14 cellular contexts compared by ENCODE assay signal in the genomic region with DNA sequence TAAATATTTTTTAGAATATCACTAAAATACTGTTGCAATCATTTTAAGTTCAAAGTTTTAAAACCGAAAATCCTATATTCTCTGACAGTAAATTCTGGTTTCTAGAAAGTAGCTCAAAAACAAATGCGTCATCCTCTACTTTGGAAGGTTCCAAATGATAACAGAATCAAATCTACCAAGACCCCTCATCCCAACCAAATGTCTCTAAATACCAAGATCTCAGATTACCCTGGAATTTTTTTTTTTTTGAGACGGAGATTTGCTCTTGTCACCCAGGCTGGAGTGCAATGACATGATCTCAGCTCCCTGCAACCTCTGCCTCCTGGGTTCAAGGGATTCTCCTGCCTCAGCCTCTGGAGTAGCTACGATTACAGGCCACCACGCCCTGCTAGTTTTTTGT. TPM values are rescaled to one million over a fixed set of nuclear protein-coding genes. Genes with fewer than 3 reads are reported as not detected.
DNase-seq lines count a peak whose midpoint lies in the region; ATAC-seq lines count a peak whose summit lies in the region.
"Had no signal": no experiment of that assay in that cellular context is flagged by ENCODE, and none has a peak within 500 bp of the region (broad histone marks: within the 10 kb centered on the region; RNA-seq: fewer than 3 reads in every experiment).

No MANE protein-coding gene starts in this region.

- CTCF ChIA-PET in activated CD4-positive, alpha-beta memory T cell treated with anti-CD3 and anti-CD28 coated beads for 36 hours (lab: Charles Lee) = interaction anchor here (0.8 to 1.0 kb wide), 2 partner anchors 21 to 29 kb away, joined by 3 to 4 read pairs; no protein-coding TSS in a partner anchor
- CTCF ChIA-PET in activated CD4-positive, alpha-beta memory T cell treated with anti-CD3 and anti-CD28 coated beads, Interleukin-2, amount 10 ng/mL, durations not matched to agents 7 days and 5 days (lab: Charles Lee) = no interaction called here
- CTCF ChIA-PET in naive thymus-derived CD4-positive, alpha-beta T cell (lab: Charles Lee) = interaction anchor here (0.7 kb wide), 1 partner anchor 101 kb away, joined by 3 read pairs; no protein-coding TSS in a partner anchor

- H3K27ac Mint-ChIP-seq in activated CD4-positive, alpha-beta memory T cell treated with anti-CD3 and anti-CD28 coated beads for 36 hours = peak overlapping the region; percentile 23
- no peak overlapping the region for H3K27ac Mint-ChIP-seq in activated CD4-positive, alpha-beta memory T cell treated with anti-CD3 and anti-CD28 coated beads, Interleukin-2, amount 10 ng/mL, durations not matched to agents 7 days and 5 days
- H3K27ac Mint-ChIP-seq in IgD-negative memory B cell = peak overlapping the region; percentile 23 to 71 (median 24)
- H3K27ac Mint-ChIP-seq in activated T-helper 17 cell treated with anti-CD3 and anti-CD28 coated beads, Interleukin-2, amount 50 U/mL, for 72 hours = peak overlapping the region; percentile 57
- H3K27ac Mint-ChIP-seq in naive thymus-derived CD4-positive, alpha-beta T cell = peak overlapping the region in 4 of 9 donors; percentile 22 to 60 (median 50)

- POLR2A ChIA-PET in activated CD4-positive, alpha-beta memory T cell treated with anti-CD3 and anti-CD28 coated beads for 36 hours (lab: Charles Lee) = interaction anchor here (0.7 kb wide), 1 partner anchor 13 kb away, joined by 4 read pairs; no protein-coding TSS in a partner anchor
- POLR2A ChIA-PET in activated CD4-positive, alpha-beta memory T cell treated with anti-CD3 and anti-CD28 coated beads, Interleukin-2, amount 10 ng/mL, durations not matched to agents 7 days and 5 days (lab: Charles Lee) = no interaction called here
- POLR2A ChIA-PET in naive thymus-derived CD4-positive, alpha-beta T cell (lab: Charles Lee) = interaction anchor here (0.6 to 0.7 kb wide), 2 partner anchors 179 to 932 kb away, joined by 3 to 4 read pairs; no protein-coding TSS in a partner anchor

- H3K4me1 Mint-ChIP-seq in activated CD4-positive, alpha-beta memory T cell treated with anti-CD3 and anti-CD28 coated beads for 36 hours (ENCODE audit: low read depth) = peaks cover 64% of the 10 kb centered on the region
- peaks cover 34% of the 10 kb centered on the region for H3K4me1 Mint-ChIP-seq in activated CD4-positive, alpha-beta memory T cell treated with anti-CD3 and anti-CD28 coated beads, Interleukin-2, amount 10 ng/mL, durations not matched to agents 7 days and 5 days
- peaks cover 58 to 61% (median 59%) of the 10 kb centered on the region in 3 donors for H3K4me1 Mint-ChIP-seq in IgD-negative memory B cell
- H3K4me1 Mint-ChIP-seq in activated T-helper 17 cell treated with anti-CD3 and anti-CD28 coated beads, Interleukin-2, amount 50 U/mL, for 72 hours = peaks cover 45% of the 10 kb centered on the region
- H3K4me1 Mint-ChIP-seq in naive thymus-derived CD4-positive, alpha-beta T cell = peaks cover 42 to 84% (median 73%) of the 10 kb centered on the region in 7 donors

- H3K36me3 Mint-ChIP-seq in activated CD4-positive, alpha-beta memory T cell treated with anti-CD3 and anti-CD28 coated beads for 36 hours = peaks cover 12% of the 10 kb centered on the region
- peaks cover 31% of the 10 kb centered on the region for H3K36me3 Mint-ChIP-seq in activated CD4-positive, alpha-beta memory T cell treated with anti-CD3 and anti-CD28 coated beads, Interleukin-2, amount 10 ng/mL, durations not matched to agents 7 days and 5 days (ENCODE audit: low read depth)
- H3K36me3 Mint-ChIP-seq in IgD-negative memory B cell = peaks cover 4% of the 10 kb centered on the region
- H3K36me3 Mint-ChIP-seq in activated T-helper 17 cell treated with anti-CD3 and anti-CD28 coated beads, Interleukin-2, amount 50 U/mL, for 72 hours (ENCODE audit: low read depth) = peaks cover 30% of the 10 kb centered on the region
- H3K36me3 Mint-ChIP-seq in naive thymus-derived CD4-positive, alpha-beta T cell = peaks cover 0 to 22% (median 18%) of the 10 kb centered on the region in 5 donors

- H3K4me1 ChIP-seq in naive thymus-derived CD4-positive, alpha-beta T cell (ENCODE audit: control insufficient read depth in 2 of 2, insufficient read depth in 2 of 2, low read length in 2 of 2) = peaks cover 10 to 16% of the 10 kb centered on the region in 2 donors

- no peak overlapping the region for H3K4me3 Mint-ChIP-seq in activated CD4-positive, alpha-beta memory T cell treated with anti-CD3 and anti-CD28 coated beads for 36 hours
- no peak overlapping the region for H3K4me3 Mint-ChIP-seq in activated CD4-positive, alpha-beta memory T cell treated with anti-CD3 and anti-CD28 coated beads, Interleukin-2, amount 10 ng/mL, durations not matched to agents 7 days and 5 days
- peak overlapping the region in 1 of 4 donors; percentile 47 for H3K4me3 Mint-ChIP-seq in IgD-negative memory B cell
- H3K4me3 Mint-ChIP-seq in activated T-helper 17 cell treated with anti-CD3 and anti-CD28 coated beads, Interleukin-2, amount 50 U/mL, for 72 hours = peak overlapping the region; percentile 9
- peak overlapping the region in 6 of 10 donors; percentile 39 to 65 (median 52) for H3K4me3 Mint-ChIP-seq in naive thymus-derived CD4-positive, alpha-beta T cell

- intact Hi-C loops in activated CD4-positive, alpha-beta memory T cell treated with anti-CD3 and anti-CD28 coated beads for 36 hours (cut with micrococcal nuclease) = no loop called here
- intact Hi-C loops in naive thymus-derived CD4-positive, alpha-beta T cell (cut with micrococcal nuclease) = loop anchor here in 1 of 2 donors (2.0 kb wide), 1 partner anchor 14 kb away; no protein-coding TSS in a partner anchor

- no peaks in the 10 kb centered on the region for H3K9me3 Mint-ChIP-seq in activated CD4-positive, alpha-beta memory T cell treated with anti-CD3 and anti-CD28 coated beads for 36 hours
- no peaks in the 10 kb centered on the region for H3K9me3 Mint-ChIP-seq in activated CD4-positive, alpha-beta memory T cell treated with anti-CD3 and anti-CD28 coated beads, Interleukin-2, amount 10 ng/mL, durations not matched to agents 7 days and 5 days
- no peaks in the 10 kb centered on the region for H3K9me3 Mint-ChIP-seq in IgD-negative memory B cell
- H3K9me3 Mint-ChIP-seq in activated T-helper 17 cell treated with anti-CD3 and anti-CD28 coated beads, Interleukin-2, amount 50 U/mL, for 72 hours = no peaks in the 10 kb centered on the region
- H3K9me3 Mint-ChIP-seq in naive thymus-derived CD4-positive, alpha-beta T cell = no peaks in the 10 kb centered on the region

- H3K36me3 ChIP-seq in naive thymus-derived CD4-positive, alpha-beta T cell (ENCODE audit: control insufficient read depth in 2 of 3, insufficient read depth in 3 of 3, low read length in 3 of 3) = no peaks in the 10 kb centered on the region

- no peaks in the 10 kb centered on the region for H3K27me3 Mint-ChIP-seq in activated CD4-positive, alpha-beta memory T cell treated with anti-CD3 and anti-CD28 coated beads for 36 hours
- H3K27me3 Mint-ChIP-seq in activated CD4-positive, alpha-beta memory T cell treated with anti-CD3 and anti-CD28 coated beads, Interleukin-2, amount 10 ng/mL, durations not matched to agents 7 days and 5 days = no peaks in the 10 kb centered on the region
- no peaks in the 10 kb centered on the region for H3K27me3 Mint-ChIP-seq in IgD-negative memory B cell
- no peaks in the 10 kb centered on the region for H3K27me3 Mint-ChIP-seq in activated T-helper 17 cell treated with anti-CD3 and anti-CD28 coated beads, Interleukin-2, amount 50 U/mL, for 72 hours
- H3K27me3 Mint-ChIP-seq in naive thymus-derived CD4-positive, alpha-beta T cell = no peaks in the 10 kb centered on the region

- ATAC-seq in activated T-helper 17 cell treated with anti-CD3 and anti-CD28 coated beads, Interleukin-2, amount 50 U/mL, for 72 hours (replicated peaks) = no peak
- no peak for ATAC-seq in naive thymus-derived CD4-positive, alpha-beta T cell

- H3K27ac ChIP-seq in naive thymus-derived CD4-positive, alpha-beta T cell (ENCODE audit: low read depth, low read length) = no peak overlapping the region
- H3K27ac ChIP-seq: 22Rv1 had no signal

- no peak overlapping the region for H3K4me3 ChIP-seq in naive thymus-derived CD4-positive, alpha-beta T cell (ENCODE audit: low read length)

- no peaks in the 10 kb centered on the region for H3K27me3 ChIP-seq in naive thymus-derived CD4-positive, alpha-beta T cell (ENCODE audit: control insufficient read depth in 2 of 2, insufficient read depth in 2 of 2, low read length in 2 of 2)

- no peak for DNase-seq in activated CD4-positive, alpha-beta memory T cell treated with anti-CD3 and anti-CD28 coated beads for 36 hours
- DNase-seq in activated CD4-positive, alpha-beta memory T cell treated with anti-CD3 and anti-CD28 coated beads, Interleukin-2, amount 10 ng/mL, durations not matched to agents 7 days and 5 days = no peak
- DNase-seq in naive thymus-derived CD4-positive, alpha-beta T cell = no peak
- DNase-seq in putamen (ENCODE audit: low spot score) (no peak), medulla oblongata (ENCODE audit: extremely low spot score) (no peak)
- no peak for DNase-seq in stimulated activated CD4-positive, alpha-beta T cell treated with anti-CD3 and anti-CD28 coated beads, Interleukin-2, amount 100 ng/mL, for 24 hours
- DNase-seq: C1 segment of cervical spinal cord, Calu3, MM.1S, NCI-H187 treated with DMSO at 0.1 percent for 48 hours, NCI-H510A treated with DMSO at 0.1 percent for 48 hours had no signal

- no peaks in the 10 kb centered on the region for H3K9me3 ChIP-seq in naive thymus-derived CD4-positive, alpha-beta T cell (ENCODE audit: control insufficient read depth in 2 of 3, low read length in 3 of 3)

RNA-seq across cellular contexts. Expression of a gene that starts 16.8 kb away (rescaled TPM):
- total RNA-seq in activated CD4-positive, alpha-beta memory T cell treated with anti-CD3 and anti-CD28 coated beads for 36 hours = 100 to 1,000 TPM; 158 to 167 TPM
- 100 to 1,000 TPM; 178 to 187 TPM for total RNA-seq in activated CD4-positive, alpha-beta memory T cell treated with anti-CD3 and anti-CD28 coated beads, Interleukin-2, amount 10 ng/mL, durations not matched to agents 7 days and 5 days
- polyA plus RNA-seq in IgD-negative memory B cell = 23.6 TPM
- 100 to 1,000 TPM; 131 to 180 TPM for total RNA-seq in activated T-helper 17 cell treated with anti-CD3 and anti-CD28 coated beads, Interleukin-2, amount 50 U/mL, for 72 hours
- total RNA-seq in naive thymus-derived CD4-positive, alpha-beta T cell = 100 to 1,000 TPM in 4 of 5 experiments, 10 to 100 TPM in 1; 98.9 to 173 (median 133) TPM
- polyA plus RNA-seq in naive thymus-derived CD4-positive, alpha-beta T cell = 10 to 100 TPM; 20.8 to 25.5 TPM

Comparison
In these comparisons a context has a peak if more than half of its experiments do, and no peak if none do; other contexts are left out.
1. H3K4me3 Mint-ChIP-seq: peak in activated T-helper 17 cell treated with anti-CD3 and anti-CD28 coated beads, Interleukin-2, amount 50 U/mL, for 72 hours (single experiment) and naive thymus-derived CD4-positive, alpha-beta T cell (6 of 10); none in activated CD4-positive, alpha-beta memory T cell treated with anti-CD3 and anti-CD28 coated beads for 36 hours (single experiment) and activated CD4-positive, alpha-beta memory T cell treated with anti-CD3 and anti-CD28 coated beads, Interleukin-2, amount 10 ng/mL, durations not matched to agents 7 days and 5 days (single experiment).